13 cellular contexts compared by ENCODE assay signal in genomic region chr18:35564795-35565453, GRCh38. TPM values are rescaled to one million over a fixed set of nuclear protein-coding genes. Genes with fewer than 3 reads are reported as not detected.
A peak's percentile ranks its signal among the peaks of the same experiment; 100 is the strongest.
DNase-seq lines count a peak whose midpoint lies in the region; ATAC-seq lines count a peak whose summit lies in the region.
"Had no signal": no experiment of that assay in that cellular context is flagged by ENCODE, and none has a peak within 500 bp of the region (broad histone marks: within the 10 kb centered on the region; RNA-seq: fewer than 3 reads in every experiment).

No MANE protein-coding gene starts in this region.

- intact Hi-C loops in activated T-helper 2 cell treated with anti-CD3 and anti-CD28 coated beads, Interferon-gamma antibody, Interleukin-2, Interleukin-4, amounts not matched to agents 10 μg/mL and 5 μg/mL and 100 μg/mL, durations not matched to agents 14 hours and 24 hours and 36 hours (cut with micrococcal nuclease), result no loop called here

- DNase-seq in medulla oblongata (ENCODE audit: extremely low spot score) (peak; percentile 26), NCI-H524 (lab: John Stamatoyannopoulos, UW) (no peak), NCI-H345 treated with DMSO at 0.1 percent for 48 hours (lab: John Stamatoyannopoulos, UW; ENCODE audit: unreplicated experiment) (no peak), OCI-M2 (lab: John Stamatoyannopoulos, UW; ENCODE audit: unreplicated experiment) (no peak)
- no peak for DNase-seq in activated T-helper 2 cell treated with anti-CD3 and anti-CD28 coated beads, Interferon-gamma antibody, Interleukin-2, Interleukin-4, amounts not matched to agents 10 μg/mL and 5 μg/mL and 100 μg/mL, durations not matched to agents 14 hours and 24 hours and 36 hours (ENCODE audit: low spot score)
- DNase-seq: activated CD4-positive, alpha-beta T cell treated with anti-CD3 and anti-CD28 coated beads for 48 hours; COR-L47; immature natural killer cell; NK-92 treated with Interleukin-12 subunit alpha and Interleukin-12 subunit beta, amount 100 ng/mL, for 24 hours had no signal

- no peaks in the 10 kb centered on the region for H3K36me3 Mint-ChIP-seq in activated T-helper 2 cell treated with anti-CD3 and anti-CD28 coated beads, Interferon-gamma antibody, Interleukin-2, Interleukin-4, amounts not matched to agents 10 μg/mL and 5 μg/mL and 100 μg/mL, durations not matched to agents 14 hours and 24 hours and 36 hours (ENCODE audit: low read depth)
- H3K36me3 Mint-ChIP-seq: activated naive CD4-positive, alpha-beta T cell treated with anti-CD3 and anti-CD28 coated beads, Interleukin-2, amount 50 U/mL, for 24 hours; immature natural killer cell had no signal

- peaks cover 18% of the 10 kb centered on the region for H3K27me3 Mint-ChIP-seq in activated T-helper 2 cell treated with anti-CD3 and anti-CD28 coated beads, Interferon-gamma antibody, Interleukin-2, Interleukin-4, amounts not matched to agents 10 μg/mL and 5 μg/mL and 100 μg/mL, durations not matched to agents 14 hours and 24 hours and 36 hours (ENCODE audit: low read depth)
- H3K27me3 Mint-ChIP-seq: activated naive CD4-positive, alpha-beta T cell treated with anti-CD3 and anti-CD28 coated beads, Interleukin-2, amount 50 U/mL, for 24 hours had no signal

- ATAC-seq in GM18870 (IDR thresholded peaks at IDR 0.05; ENCODE audit: unreplicated experiment) (peak; percentile 94), GM21576 (IDR thresholded peaks at IDR 0.05; ENCODE audit: unreplicated experiment) (peak; percentile 83), HG03135 (IDR thresholded peaks at IDR 0.05; ENCODE audit: unreplicated experiment) (peak; percentile 90)

- H3K4me1 Mint-ChIP-seq in activated T-helper 2 cell treated with anti-CD3 and anti-CD28 coated beads, Interferon-gamma antibody, Interleukin-2, Interleukin-4, amounts not matched to agents 10 μg/mL and 5 μg/mL and 100 μg/mL, durations not matched to agents 14 hours and 24 hours and 36 hours (ENCODE audit: low read depth), result no peaks in the 10 kb centered on the region
- H3K4me1 Mint-ChIP-seq: activated naive CD4-positive, alpha-beta T cell treated with anti-CD3 and anti-CD28 coated beads, Interleukin-2, amount 50 U/mL, for 24 hours; immature natural killer cell had no signal

- H3K27ac Mint-ChIP-seq in activated T-helper 2 cell treated with anti-CD3 and anti-CD28 coated beads, Interferon-gamma antibody, Interleukin-2, Interleukin-4, amounts not matched to agents 10 μg/mL and 5 μg/mL and 100 μg/mL, durations not matched to agents 14 hours and 24 hours and 36 hours, result no peak overlapping the region
- H3K27ac Mint-ChIP-seq: activated naive CD4-positive, alpha-beta T cell treated with anti-CD3 and anti-CD28 coated beads, Interleukin-2, amount 50 U/mL, for 24 hours; immature natural killer cell had no signal

- H3K4me3 Mint-ChIP-seq in activated T-helper 2 cell treated with anti-CD3 and anti-CD28 coated beads, Interferon-gamma antibody, Interleukin-2, Interleukin-4, amounts not matched to agents 10 μg/mL and 5 μg/mL and 100 μg/mL, durations not matched to agents 14 hours and 24 hours and 36 hours (ENCODE audit: low read depth), result no peak overlapping the region
- H3K4me3 Mint-ChIP-seq: activated naive CD4-positive, alpha-beta T cell treated with anti-CD3 and anti-CD28 coated beads, Interleukin-2, amount 50 U/mL, for 24 hours; immature natural killer cell had no signal

- no peaks in the 10 kb centered on the region for H3K9me3 Mint-ChIP-seq in activated T-helper 2 cell treated with anti-CD3 and anti-CD28 coated beads, Interferon-gamma antibody, Interleukin-2, Interleukin-4, amounts not matched to agents 10 μg/mL and 5 μg/mL and 100 μg/mL, durations not matched to agents 14 hours and 24 hours and 36 hours
- H3K9me3 Mint-ChIP-seq: activated naive CD4-positive, alpha-beta T cell treated with anti-CD3 and anti-CD28 coated beads, Interleukin-2, amount 50 U/mL, for 24 hours; immature natural killer cell had no signal

RNA-seq across cellular contexts. Expression of gene GALNT1, which starts 16.6 kb away (rescaled TPM):
- total RNA-seq in activated T-helper 2 cell treated with anti-CD3 and anti-CD28 coated beads, Interferon-gamma antibody, Interleukin-2, Interleukin-4, amounts not matched to agents 10 μg/mL and 5 μg/mL and 100 μg/mL, durations not matched to agents 14 hours and 24 hours and 36 hours, result 39.3 and 39.8 TPM in 2 replicates
